Comparison of ENCODE assay signal across 17 cellular contexts in the genomic region with DNA sequence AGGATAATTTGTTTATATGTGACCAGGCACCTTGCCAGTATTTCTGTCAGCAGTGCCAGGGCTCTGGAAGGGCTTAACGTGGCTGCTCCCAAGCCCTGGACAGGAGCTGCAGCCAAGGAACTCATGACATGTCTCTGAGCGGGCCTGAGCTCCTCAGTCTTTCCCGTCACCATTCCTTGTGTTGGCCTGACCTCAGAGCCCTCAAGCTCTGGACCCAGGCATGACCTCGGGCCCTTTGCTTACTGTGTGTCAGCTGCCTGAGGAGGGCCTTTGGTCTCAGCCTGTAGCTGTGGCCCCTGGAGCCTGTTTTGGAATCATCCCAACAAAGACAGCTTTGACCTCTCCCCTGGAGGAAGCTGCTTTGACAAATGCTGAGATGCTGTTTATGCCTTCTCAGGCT.
A peak's percentile ranks its signal among the peaks of the same experiment; 100 is the strongest.
DNase-seq lines count a peak whose midpoint lies in the region; ATAC-seq and TF ChIP-seq lines count a peak whose summit lies in the region.
"Had no signal": no experiment of that assay in that cellular context is flagged by ENCODE, and none has a peak within 500 bp of the region (broad histone marks: within the 10 kb centered on the region; RNA-seq: fewer than 3 reads in every experiment).

No MANE protein-coding gene starts in this region.

- H2AFZ ChIP-seq in mesenchymal stem cell (ENCODE audit: low read depth, low read length) = no peak overlapping the region
- H2AFZ ChIP-seq: GM23338 had no signal

- no peaks in the 10 kb centered on the region for H3K36me3 Mint-ChIP-seq in activated CD4-positive, alpha-beta T cell treated with anti-CD3 and anti-CD28 coated beads, Interleukin-2, amount 10 ng/mL, durations not matched to agents 24 days and 14 days (ENCODE audit: low read depth)
- H3K36me3 Mint-ChIP-seq: IgD-negative memory B cell, naive B cell, WTC11 had no signal

- no peak overlapping the region for H2AK5ac ChIP-seq in mesenchymal stem cell (ENCODE audit: low read length, severe bottlenecking)

- H3K4me1 ChIP-seq in mesenchymal stem cell (ENCODE audit: control insufficient read depth, insufficient read depth, low read depth, low read length) = no peaks in the 10 kb centered on the region
- H3K4me1 ChIP-seq in tibial artery = peaks cover 0 to 40% (median 30%) of the 10 kb centered on the region in 4 donors
- H3K4me1 ChIP-seq: breast epithelium had no signal

- H2BK12ac ChIP-seq in mesenchymal stem cell (ENCODE audit: low read length in 2 of 2) = no peak overlapping the region

- no peak overlapping the region for H3K18ac ChIP-seq in mesenchymal stem cell (ENCODE audit: low read depth in 1 of 2, low read length in 2 of 2)

- no peak overlapping the region for H4K8ac ChIP-seq in mesenchymal stem cell (ENCODE audit: low read length)

- H4K91ac ChIP-seq in mesenchymal stem cell (ENCODE audit: low read length) = no peak overlapping the region

- H3K27me3 ChIP-seq in mesenchymal stem cell (ENCODE audit: control insufficient read depth in 1 of 2, insufficient read depth in 1 of 2, low read length in 2 of 2) = peaks cover 0 to 9% of the 10 kb centered on the region in 2 experiments
- H3K27me3 ChIP-seq in tibial artery = no peaks in the 10 kb centered on the region
- H3K27me3 ChIP-seq: breast epithelium had no signal

- no peak overlapping the region for H2BK15ac ChIP-seq in mesenchymal stem cell (ENCODE audit: low read depth, poor library complexity, severe bottlenecking)

- no peak overlapping the region for H3K23ac ChIP-seq in mesenchymal stem cell (ENCODE audit: low read length in 2 of 2)

- H3K27ac Mint-ChIP-seq in activated CD4-positive, alpha-beta T cell treated with anti-CD3 and anti-CD28 coated beads, Interleukin-2, amount 10 ng/mL, durations not matched to agents 24 days and 14 days = no peak overlapping the region
- H3K27ac Mint-ChIP-seq: GM23338, IgD-negative memory B cell, WTC11 had no signal

- H3K4me3 ChIP-seq in mesenchymal stem cell (ENCODE audit: insufficient read depth in 1 of 2, low read depth in 1 of 2, low read length in 2 of 2) = no peak overlapping the region
- no peak overlapping the region for H3K4me3 ChIP-seq in tibial artery
- H3K4me3 ChIP-seq: breast epithelium, GM23338 had no signal

- H3K79me1 ChIP-seq in mesenchymal stem cell (replicated peaks; ENCODE audit: low read length, poor library complexity, severe bottlenecking) = no peaks in the 10 kb centered on the region

- H3K36me3 ChIP-seq in mesenchymal stem cell (ENCODE audit: control insufficient read depth in 1 of 2, insufficient read depth in 2 of 2, low read depth in 1 of 2, low read length in 2 of 2) (no peaks in the 10 kb centered on the region), tibial artery (no peaks in the 10 kb centered on the region)
- H3K36me3 ChIP-seq: breast epithelium had no signal

- no peaks in the 10 kb centered on the region for H3K9me3 ChIP-seq in mesenchymal stem cell (ENCODE audit: control insufficient read depth, low read length)
- H3K9me3 ChIP-seq in tibial artery = no peaks in the 10 kb centered on the region
- H3K9me3 ChIP-seq: breast epithelium had no signal

- no peak overlapping the region for H3K4ac ChIP-seq in mesenchymal stem cell (ENCODE audit: low read depth in 1 of 2, low read length in 2 of 2)

- 55% methylated on average over 4 of the region's 4 CpGs for WGBS in mesenchymal stem cell

- no peak overlapping the region for H3K4me2 ChIP-seq in mesenchymal stem cell (ENCODE audit: low read length, poor library complexity, severe bottlenecking)
- H3K4me2 ChIP-seq: GM23338 had no signal

- H2BK5ac ChIP-seq in mesenchymal stem cell (ENCODE audit: low read depth, low read length, poor library complexity, severe bottlenecking) = no peak overlapping the region

- peaks cover 4% of the 10 kb centered on the region for H3K27me3 Mint-ChIP-seq in activated CD4-positive, alpha-beta T cell treated with anti-CD3 and anti-CD28 coated beads, Interleukin-2, amount 10 ng/mL, durations not matched to agents 24 days and 14 days

- ATAC-seq in Right ventricle myocardium inferior = peak; percentile 44
- peak; percentile 5 for ATAC-seq in esophagus mucosa
- ATAC-seq: GM23338, PC-3, WTC11 had no signal

- no peak overlapping the region for H3K27ac ChIP-seq in mesenchymal stem cell (ENCODE audit: low read length, poor library complexity, severe bottlenecking)
- H3K27ac ChIP-seq in tibial artery = peak overlapping the region; percentile 65 to 71
- H3K27ac ChIP-seq: breast epithelium had no signal

- H3K4me3 Mint-ChIP-seq in activated CD4-positive, alpha-beta T cell treated with anti-CD3 and anti-CD28 coated beads, Interleukin-2, amount 10 ng/mL, durations not matched to agents 24 days and 14 days = no peak overlapping the region
- H3K4me3 Mint-ChIP-seq: GM23338, IgD-negative memory B cell, naive B cell, WTC11 had no signal

- no peak overlapping the region for H3K9ac ChIP-seq in mesenchymal stem cell (ENCODE audit: low read length)

- H3K14ac ChIP-seq in mesenchymal stem cell (ENCODE audit: low read length in 2 of 2) = no peak overlapping the region

- intact Hi-C loops in Right ventricle myocardium inferior (cut with DNase I) (no loop called here), cardiac septum (cut with DNase I) (no loop called here), tibial artery (cut with DNase I; ENCODE audit: low total_unique reads) (no loop called here)
- intact Hi-C loops in activated CD4-positive, alpha-beta T cell treated with anti-CD3 and anti-CD28 coated beads, Interleukin-2, amount 10 ng/mL, durations not matched to agents 24 days and 14 days (cut with micrococcal nuclease) = no loop called here

- no peaks in the 10 kb centered on the region for H3K9me3 Mint-ChIP-seq in activated CD4-positive, alpha-beta T cell treated with anti-CD3 and anti-CD28 coated beads, Interleukin-2, amount 10 ng/mL, durations not matched to agents 24 days and 14 days
- H3K9me3 Mint-ChIP-seq: GM23338, IgD-negative memory B cell, WTC11 had no signal

- no peak for TF ChIP-seq CTCF in tibial artery (IDR thresholded peaks at IDR 0.05)

- DNase-seq in Right ventricle myocardium inferior (ENCODE audit: missing footprints) = no peak
- DNase-seq in cardiac septum (ENCODE audit: low spot score) = no peak
- DNase-seq in mesenchymal stem cell = peak; percentile 58
- DNase-seq in tibial artery = peak; percentile 33 to 75
- DNase-seq in GOT3 (lab: John Stamatoyannopoulos, UW) = no peak
- no peak for DNase-seq in DMS79 treated with DMSO at 0.1 percent for 48 hours (lab: John Stamatoyannopoulos, UW)
- no peak for DNase-seq in activated CD4-positive, alpha-beta T cell treated with anti-CD3 and anti-CD28 coated beads, Interleukin-2, amount 10 ng/mL, durations not matched to agents 24 days and 14 days
- DNase-seq: islet precursor cell; naive B cell; NCI-H1048; PC-3; stimulated activated CD4-positive, alpha-beta T cell treated with anti-CD3 and anti-CD28 coated beads, Interleukin-4, amount 100 ng/mL, for 24 hours had no signal

- H2BK120ac ChIP-seq in mesenchymal stem cell (ENCODE audit: low read depth, low read length) = no peak overlapping the region

- no peaks in the 10 kb centered on the region for H3K4me1 Mint-ChIP-seq in activated CD4-positive, alpha-beta T cell treated with anti-CD3 and anti-CD28 coated beads, Interleukin-2, amount 10 ng/mL, durations not matched to agents 24 days and 14 days
- H3K4me1 Mint-ChIP-seq: IgD-negative memory B cell, naive B cell had no signal

Comparison
In these comparisons a context has a peak if more than half of its experiments do, and no peak if none do; other contexts are left out.
1. DNase-seq: peak in mesenchymal stem cell (single experiment) and tibial artery (2 of 2); none in Right ventricle myocardium inferior (single experiment), cardiac septum (single experiment), GOT3 (single experiment), DMS79 treated with DMSO at 0.1 percent for 48 hours (single experiment) and activated CD4-positive, alpha-beta T cell treated with anti-CD3 and anti-CD28 coated beads, Interleukin-2, amount 10 ng/mL, durations not matched to agents 24 days and 14 days (single experiment).